Comparison of ENCODE assay signal across 16 cellular contexts in genomic region chr1:25051906-25052305, GRCh38.
DNase-seq lines count a peak whose midpoint lies in the region; ATAC-seq, FAIRE-seq and TF ChIP-seq lines count a peak whose summit lies in the region.
"Had no signal": no experiment of that assay in that cellular context is flagged by ENCODE, and none has a peak within 500 bp of the region (broad histone marks: within the 10 kb centered on the region; RNA-seq: fewer than 3 reads in every experiment).

No MANE protein-coding gene starts in this region.

- H3K27me3 ChIP-seq in heart left ventricle (peaks cover 0 to 25% (median 8%) of the 10 kb centered on the region in 9 donors), astrocyte (ENCODE audit: insufficient read depth, low read length) (peaks cover 45% of the 10 kb centered on the region), neuronal stem cell (ENCODE audit: control insufficient read depth in 3 of 3, insufficient read depth in 3 of 3, low read depth in 1 of 3, low read length in 3 of 3) (peaks cover 0 to 68% (median 1%) of the 10 kb centered on the region in 3 experiments)
- H3K27me3 ChIP-seq: BE2C had no signal

- peak overlapping the region; percentile 34 for H3K4me3 Mint-ChIP-seq in astrocyte (ENCODE audit: unreplicated experiment)
- H3K4me3 Mint-ChIP-seq in osteocyte (ENCODE audit: unreplicated experiment), result no peak overlapping the region
- H3K4me3 Mint-ChIP-seq: CD4-positive, alpha-beta T cell had no signal

- H3K4me3 ChIP-seq in heart left ventricle (no peak overlapping the region), astrocyte (ENCODE audit: insufficient read depth, low read depth, low read length) (no peak overlapping the region), neuronal stem cell (ENCODE audit: low read length in 2 of 2) (no peak overlapping the region)
- H3K4me3 ChIP-seq: GM23248, HAP-1 had no signal

- H3K18ac ChIP-seq in neuronal stem cell (ENCODE audit: low read length), result peak overlapping the region; percentile 58

- H3K27ac Mint-ChIP-seq in astrocyte (ENCODE audit: unreplicated experiment) (no peak overlapping the region), osteocyte (ENCODE audit: unreplicated experiment) (no peak overlapping the region)
- H3K27ac Mint-ChIP-seq: CD4-positive, alpha-beta T cell had no signal

- no peak overlapping the region for H4K8ac ChIP-seq in neuronal stem cell (ENCODE audit: low read depth, low read length)

- H2BK5ac ChIP-seq in neuronal stem cell (ENCODE audit: low read length), result no peak overlapping the region

- TF ChIP-seq POLR2A in heart left ventricle (IDR thresholded peaks at IDR 0.05), result no peak

- no peaks in the 10 kb centered on the region for H4K20me1 ChIP-seq in astrocyte (ENCODE audit: insufficient read depth, low read length)

- WGBS in heart left ventricle, 4 donors, result 54 to 70% (median 60%) methylated on average over 7 to 12 of the region's 12 CpGs
- WGBS in neuronal stem cell (ENCODE audit: extremely low coverage in 2 of 2, insufficient read length in 2 of 2, insufficient replicate concordance in 1 of 2), 2 donors, result no CpG with 5 or more reads among the region's 12 CpGs

- no peak overlapping the region for H2AK5ac ChIP-seq in neuronal stem cell (ENCODE audit: low read depth, low read length)

- DNase-seq in left cardiac atrium (peak; percentile 8), heart left ventricle (no peak), astrocyte (ENCODE audit: low read depth) (no peak), neuronal stem cell (ENCODE audit: low spot score) (no peak), osteocyte (ENCODE audit: extremely low spot score, unreplicated experiment) (no peak)
- DNase-seq: ACHN; BE2C; Calu3; CD4-positive, alpha-beta T cell; GM23248 had no signal

- H3K4me1 ChIP-seq in heart left ventricle (peaks cover 0 to 12% (median 0%) of the 10 kb centered on the region in 12 donors), astrocyte (ENCODE audit: insufficient read depth, low read length) (no peaks in the 10 kb centered on the region), neuronal stem cell (ENCODE audit: control insufficient read depth in 2 of 2, insufficient read depth in 1 of 2, low read depth in 1 of 2, low read length in 2 of 2) (peaks cover 0 to 4% of the 10 kb centered on the region in 2 donors)
- H3K4me1 ChIP-seq: BE2C, HAP-1 had no signal

- no peak overlapping the region for H3K23ac ChIP-seq in neuronal stem cell (ENCODE audit: low read depth, low read length, poor library complexity)

- ATAC-seq in left cardiac atrium (no peak), heart left ventricle (no peak), GM18867 (IDR thresholded peaks at IDR 0.05; ENCODE audit: unreplicated experiment) (no peak)

- no peaks in the 10 kb centered on the region for H3K79me1 ChIP-seq in neuronal stem cell (ENCODE audit: low read depth, low read length)

- H3K14ac ChIP-seq in neuronal stem cell (ENCODE audit: low read length), result no peak overlapping the region

- FAIRE-seq in astrocyte (lab: Jason Lieb, UNC), result no peak
- FAIRE-seq: A204.1, G401.6, GM12891 had no signal

- H3K36me3 ChIP-seq in heart left ventricle, result no peaks in the 10 kb centered on the region
- H3K36me3 ChIP-seq in astrocyte (ENCODE audit: insufficient read depth, low read length), result no peaks in the 10 kb centered on the region
- no peaks in the 10 kb centered on the region for H3K36me3 ChIP-seq in neuronal stem cell (replicated peaks in 1 of 2; ENCODE audit: control insufficient read depth in 2 of 2, insufficient read depth in 2 of 2, low read length in 2 of 2)
- H3K36me3 ChIP-seq: BE2C, HAP-1 had no signal

- H4K91ac ChIP-seq in neuronal stem cell (ENCODE audit: low read depth, low read length, poor library complexity), result no peak overlapping the region

- peaks cover 85% of the 10 kb centered on the region for H3K27me3 Mint-ChIP-seq in astrocyte (ENCODE audit: low read depth, unreplicated experiment)
- peaks cover 58% of the 10 kb centered on the region for H3K27me3 Mint-ChIP-seq in osteocyte (ENCODE audit: unreplicated experiment)

- no peak overlapping the region for H3K9ac ChIP-seq in astrocyte (ENCODE audit: low read length)
- H3K9ac ChIP-seq in neuronal stem cell (ENCODE audit: low read depth, low read length, poor library complexity), result no peak overlapping the region
- H3K9ac ChIP-seq: GM23248 had no signal

- H3K4me1 Mint-ChIP-seq in astrocyte (ENCODE audit: low read depth, unreplicated experiment) (no peaks in the 10 kb centered on the region), osteocyte (ENCODE audit: unreplicated experiment) (no peaks in the 10 kb centered on the region)

- no peak overlapping the region for H3K4me2 ChIP-seq in astrocyte (ENCODE audit: low read length)
- no peak overlapping the region for H3K4me2 ChIP-seq in neuronal stem cell (ENCODE audit: insufficient read depth, low read length, poor library complexity, severe bottlenecking)

- H2BK120ac ChIP-seq in neuronal stem cell (ENCODE audit: low read depth, low read length), result no peak overlapping the region

- H3K9me3 ChIP-seq in heart left ventricle (no peaks in the 10 kb centered on the region), astrocyte (ENCODE audit: insufficient read depth, low read depth, low read length) (no peaks in the 10 kb centered on the region), neuronal stem cell (replicated peaks in 1 of 2; ENCODE audit: control insufficient read depth in 2 of 2, insufficient read depth in 1 of 2, low read depth in 1 of 2, low read length in 2 of 2) (no peaks in the 10 kb centered on the region)
- H3K9me3 ChIP-seq: BE2C, HAP-1 had no signal

- no peak overlapping the region for H2BK15ac ChIP-seq in neuronal stem cell (ENCODE audit: low read length)

- TF ChIP-seq CTCF in heart left ventricle (IDR thresholded peaks at IDR 0.05) (no peak), astrocyte (IDR thresholded peaks at IDR 0.05; ENCODE audit: insufficient read depth, low read depth, low read length) (no peak), osteocyte (IDR thresholded peaks at IDR 0.05) (no peak)

- intact Hi-C loops in left cardiac atrium (cut with DNase I), result no loop called here
- intact Hi-C loops in heart left ventricle (cut with DNase I), result no loop called here

- H3K27ac ChIP-seq in heart left ventricle (no peak overlapping the region), astrocyte (ENCODE audit: low read depth, low read length) (no peak overlapping the region), neuronal stem cell (replicated peaks; ENCODE audit: low read length) (no peak overlapping the region)
- H3K27ac ChIP-seq: C4-2B, GM23248 had no signal

- H2AFZ ChIP-seq in astrocyte (ENCODE audit: low read depth, low read length) (no peak overlapping the region), neuronal stem cell (ENCODE audit: low read length) (no peak overlapping the region)
- H2AFZ ChIP-seq: GM23248 had no signal

- H3K9me3 Mint-ChIP-seq in astrocyte (ENCODE audit: unreplicated experiment) (peaks cover 4% of the 10 kb centered on the region), osteocyte (ENCODE audit: unreplicated experiment) (no peaks in the 10 kb centered on the region)
- H3K9me3 Mint-ChIP-seq: CD4-positive, alpha-beta T cell had no signal

- H3K4ac ChIP-seq in neuronal stem cell (ENCODE audit: low read length), result no peak overlapping the region

- no peak overlapping the region for H2BK12ac ChIP-seq in neuronal stem cell (ENCODE audit: low read length)

- no peaks in the 10 kb centered on the region for H3K79me2 ChIP-seq in astrocyte (ENCODE audit: insufficient read depth, low read length)

- H3K36me3 Mint-ChIP-seq in astrocyte (ENCODE audit: low read depth, unreplicated experiment), result no peaks in the 10 kb centered on the region
- H3K36me3 Mint-ChIP-seq in osteocyte (ENCODE audit: unreplicated experiment), result no peaks in the 10 kb centered on the region
